Comparison of ENCODE assay signal across 18 cellular contexts in the genomic region with DNA sequence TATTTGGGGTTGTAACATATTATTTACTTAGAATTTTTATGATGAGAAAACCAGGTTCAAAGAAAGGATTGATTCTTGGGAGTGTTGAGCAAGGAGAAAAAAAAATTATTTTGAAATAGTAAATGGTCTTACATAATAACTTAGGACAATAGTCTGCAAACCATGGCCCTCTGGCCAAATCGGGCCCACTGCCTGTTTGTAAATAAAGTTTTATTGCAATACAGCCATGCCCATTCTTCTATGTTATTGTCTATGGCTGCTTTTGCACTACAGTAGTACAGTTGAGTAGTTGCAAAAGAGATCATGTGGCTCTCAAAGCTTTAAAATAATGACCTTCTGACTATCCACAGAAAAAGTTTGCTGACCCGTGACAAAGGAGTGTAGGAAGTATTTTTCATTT.
"Had no signal": no experiment of that assay in that cellular context is flagged by ENCODE, and none has a peak within 500 bp of the region (broad histone marks: within the 10 kb centered on the region; RNA-seq: fewer than 3 reads in every experiment).

No MANE protein-coding gene starts in this region.

- H3K4me1 Mint-ChIP-seq: mesothelial cell of epicardium had no signal

- H3K4me3 Mint-ChIP-seq: dendritic cell treated with granulocyte-macrophage colony-stimulating factor and Interleukin-4, amounts not matched to agents 40 ng/mL and 50 ng/mL, for 4 days; mesothelial cell of epicardium; natural killer cell; neural crest cell; stimulated activated naive CD8-positive, alpha-beta T cell treated with anti-CD3 and anti-CD28 coated beads, Interleukin-15, Interleukin-2, amounts not matched to agents 100 ng/mL and 50 ng/mL, for 24 hours had no signal

- H3K27me3 Mint-ChIP-seq: dendritic cell treated with granulocyte-macrophage colony-stimulating factor and Interleukin-4, amounts not matched to agents 40 ng/mL and 50 ng/mL, for 4 days; stimulated activated naive CD8-positive, alpha-beta T cell treated with anti-CD3 and anti-CD28 coated beads, Interleukin-15, Interleukin-2, amounts not matched to agents 100 ng/mL and 50 ng/mL, for 24 hours had no signal

- H3K4me1 ChIP-seq: gastrocnemius medialis, right atrium auricular region, sigmoid colon, tibial artery had no signal

- ATAC-seq: gastrocnemius medialis, heart right ventricle, natural killer cell had no signal

- H3K4me3 ChIP-seq: gastrocnemius medialis, heart right ventricle, right atrium auricular region, sigmoid colon, skin epidermis, tibial artery had no signal

- H3K27ac Mint-ChIP-seq: dendritic cell treated with granulocyte-macrophage colony-stimulating factor and Interleukin-4, amounts not matched to agents 40 ng/mL and 50 ng/mL, for 4 days; mesothelial cell of epicardium; stimulated activated naive CD8-positive, alpha-beta T cell treated with anti-CD3 and anti-CD28 coated beads, Interleukin-15, Interleukin-2, amounts not matched to agents 100 ng/mL and 50 ng/mL, for 24 hours had no signal

- H3K27ac ChIP-seq: gastrocnemius medialis, heart right ventricle, right atrium auricular region, sigmoid colon, skin epidermis, tibial artery had no signal

- H3K27me3 ChIP-seq: gastrocnemius medialis, heart right ventricle, right atrium auricular region, sigmoid colon, tibial artery had no signal

- DNase-seq: cerebellar nuclear complex; gastrocnemius medialis; heart right ventricle; kidney glomerular epithelial cell; natural killer cell; posterior cingulate gyrus; sigmoid colon; stimulated activated CD4-positive, alpha-beta T cell treated with anti-CD3 and anti-CD28 coated beads, Interleukin-2, amount 100 ng/mL, for 24 hours; tibial artery had no signal

- H3K9me3 Mint-ChIP-seq: dendritic cell treated with granulocyte-macrophage colony-stimulating factor and Interleukin-4, amounts not matched to agents 40 ng/mL and 50 ng/mL, for 4 days; mesothelial cell of epicardium; natural killer cell; neural crest cell; stimulated activated naive CD8-positive, alpha-beta T cell treated with anti-CD3 and anti-CD28 coated beads, Interleukin-15, Interleukin-2, amounts not matched to agents 100 ng/mL and 50 ng/mL, for 24 hours had no signal

- FAIRE-seq: colon, endothelial cell of umbilical vein, islet of Langerhans had no signal

- H3K9me3 ChIP-seq: gastrocnemius medialis, heart right ventricle, right atrium auricular region, sigmoid colon, tibial artery had no signal
